8 cellular contexts compared by ENCODE assay signal in the genomic region with DNA sequence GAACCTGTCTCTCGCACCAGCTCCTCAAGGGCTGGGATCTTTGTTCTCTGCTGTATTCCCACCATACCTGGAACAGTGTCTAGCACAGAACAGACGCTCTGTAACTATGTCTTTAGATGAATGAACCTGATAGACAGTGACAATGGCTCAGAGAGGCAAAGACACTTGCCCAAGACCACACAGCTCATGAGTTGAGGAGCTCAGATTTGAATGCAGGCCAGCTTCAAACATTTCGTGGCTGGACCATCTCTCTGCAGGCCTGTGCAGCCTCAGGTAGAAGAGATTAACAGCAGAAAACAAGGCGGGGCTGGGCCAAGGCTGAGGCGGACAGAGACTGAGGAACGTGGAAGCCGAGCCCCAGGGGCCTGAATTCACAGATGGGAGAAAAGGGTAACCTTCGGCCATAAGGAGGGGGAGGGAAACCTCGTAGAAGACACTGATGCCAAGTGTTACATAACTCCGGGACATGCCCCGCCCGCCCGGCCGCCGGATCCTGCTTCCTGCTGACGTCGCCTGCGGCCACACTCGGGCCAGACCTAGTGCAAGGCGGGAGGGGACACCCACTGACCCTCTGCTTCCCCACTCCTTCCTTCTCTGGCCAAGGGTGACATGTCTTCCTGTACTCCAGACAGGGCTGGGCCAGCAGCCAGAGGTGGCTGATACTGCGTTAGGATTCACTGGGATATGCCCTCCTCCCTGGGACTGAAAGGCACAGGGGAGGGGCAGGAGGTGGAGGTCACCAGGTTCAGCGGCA.
DNase-seq lines count a peak whose midpoint lies in the region; ATAC-seq and TF ChIP-seq lines count a peak whose summit lies in the region.

No MANE protein-coding gene starts in this region.

- H3K4me1 ChIP-seq in adrenal gland (replicated peaks in 1 of 2): peaks cover 40 to 63% of the 10 kb centered on the region in 2 donors
- peaks cover 38% of the 10 kb centered on the region for H3K4me1 ChIP-seq in rectal smooth muscle tissue (ENCODE audit: control insufficient read depth, insufficient read depth, low read length)
- no peaks in the 10 kb centered on the region for H3K4me1 ChIP-seq in mesendoderm (ENCODE audit: control insufficient read depth, low read depth, low read length)

- peak; percentile 68 for DNase-seq in ELF-1 (ENCODE audit: low read depth, low spot score)
- DNase-seq in adrenal gland: peak; percentile 94 to 99 (median 97)
- DNase-seq in cardiac septum (ENCODE audit: low spot score): peak; percentile 95
- DNase-seq in mesendoderm: no peak
- no peak for DNase-seq in NK-92 (lab: John Stamatoyannopoulos, UW; ENCODE audit: unreplicated experiment)
- DNase-seq in activated CD4-positive, alpha-beta T cell treated with anti-CD3 and anti-CD28 coated beads, Interleukin-2, amount 50 U/mL, for 1 hour: no peak

- H3K23ac ChIP-seq in mesendoderm (ENCODE audit: low read length): no peak overlapping the region

- no peak overlapping the region for H2AK5ac ChIP-seq in mesendoderm (ENCODE audit: low read length)

- no peak overlapping the region for H3K4me2 ChIP-seq in mesendoderm (ENCODE audit: low read length)

- H3K27me3 ChIP-seq in adrenal gland (no peaks in the 10 kb centered on the region), rectal smooth muscle tissue (ENCODE audit: control insufficient read depth, insufficient read depth, low read length) (no peaks in the 10 kb centered on the region), mesendoderm (ENCODE audit: insufficient read depth, low read length, poor library complexity) (no peaks in the 10 kb centered on the region)

- H2BK120ac ChIP-seq in mesendoderm (ENCODE audit: low read depth, low read length): no peak overlapping the region

- no peak overlapping the region for H4K5ac ChIP-seq in mesendoderm (ENCODE audit: low read length)

- no peaks in the 10 kb centered on the region for H3K9me3 ChIP-seq in adrenal gland (replicated peaks in 1 of 3)

- peaks cover 0 to 73% of the 10 kb centered on the region in 2 donors for H3K36me3 ChIP-seq in adrenal gland (replicated peaks in 1 of 2)
- H3K36me3 ChIP-seq in rectal smooth muscle tissue (ENCODE audit: control insufficient read depth, insufficient read depth, low read length): peaks cover 25% of the 10 kb centered on the region
- peaks cover 7% of the 10 kb centered on the region for H3K36me3 ChIP-seq in mesendoderm (ENCODE audit: control insufficient read depth, insufficient read depth, low read length)

- no peak overlapping the region for H2BK15ac ChIP-seq in mesendoderm (replicated peaks; ENCODE audit: low read depth)

- ATAC-seq in GM18505 (IDR thresholded peaks at IDR 0.05; ENCODE audit: unreplicated experiment): no peak

- peak overlapping the region; percentile 83 to 99 (median 93) for H3K27ac ChIP-seq in adrenal gland
- H3K27ac ChIP-seq in rectal smooth muscle tissue (ENCODE audit: low read depth, low read length): peak overlapping the region; percentile 90
- H3K27ac ChIP-seq in mesendoderm (ENCODE audit: low read depth, low read length): no peak overlapping the region

- no peak for TF ChIP-seq CTCF in adrenal gland (IDR thresholded peaks at IDR 0.05)

- H2BK5ac ChIP-seq in mesendoderm (ENCODE audit: low read length): no peak overlapping the region

- H3K4ac ChIP-seq in mesendoderm (ENCODE audit: low read depth, low read length): no peak overlapping the region

- H3K18ac ChIP-seq in mesendoderm (ENCODE audit: low read length): no peak overlapping the region

- H3K4me3 ChIP-seq in adrenal gland (no peak overlapping the region), rectal smooth muscle tissue (ENCODE audit: low read length) (peak overlapping the region; percentile 17), mesendoderm (ENCODE audit: low read length) (no peak overlapping the region)

- H3K79me1 ChIP-seq in mesendoderm (ENCODE audit: low read length): peaks cover 6% of the 10 kb centered on the region

- WGBS in adrenal gland, 4 donors: 6 to 15% (median 11%) methylated on average over 21 to 22 of the region's 22 CpGs
- WGBS in mesendoderm (ENCODE audit: extremely low coverage, insufficient coverage, low lambda C conversion rate): no CpG with 5 or more reads among the region's 22 CpGs

- H3K79me2 ChIP-seq in mesendoderm (ENCODE audit: control insufficient read depth, insufficient read depth, low read length): no peaks in the 10 kb centered on the region

- TF ChIP-seq POLR2A in adrenal gland (IDR thresholded peaks at IDR 0.05) (peak in 1 of 2 donors; percentile 52), GM18505 (IDR thresholded peaks at IDR 0.05; ENCODE audit: borderline replicate concordance, extremely low read depth, insufficient read depth, insufficient read length) (no peak)

- H4K8ac ChIP-seq in mesendoderm (ENCODE audit: low read depth, low read length): no peak overlapping the region

- H3K9ac ChIP-seq in rectal smooth muscle tissue (ENCODE audit: low read length) (no peak overlapping the region), mesendoderm (ENCODE audit: low read length) (no peak overlapping the region)

- no peak overlapping the region for H3K56ac ChIP-seq in mesendoderm (ENCODE audit: low read length)

- intact Hi-C loops in adrenal gland (cut with DNase I): no loop called here
- intact Hi-C loops in cardiac septum (cut with DNase I): loop anchor here (2.0 to 5.0 kb wide), 5 partner anchors 41 to 386 kb away; partner anchors contain the start of gene NCOR2

Comparison
In these comparisons a context has a peak if more than half of its experiments do, and no peak if none do; other contexts are left out.
1. DNase-seq: peak in ELF-1 (single experiment), adrenal gland (7 of 7) and cardiac septum (single experiment); none in mesendoderm (single experiment), NK-92 (single experiment) and activated CD4-positive, alpha-beta T cell treated with anti-CD3 and anti-CD28 coated beads, Interleukin-2, amount 50 U/mL, for 1 hour (single experiment).